Comparison of ENCODE assay signal across 11 cellular contexts in the genomic region with DNA sequence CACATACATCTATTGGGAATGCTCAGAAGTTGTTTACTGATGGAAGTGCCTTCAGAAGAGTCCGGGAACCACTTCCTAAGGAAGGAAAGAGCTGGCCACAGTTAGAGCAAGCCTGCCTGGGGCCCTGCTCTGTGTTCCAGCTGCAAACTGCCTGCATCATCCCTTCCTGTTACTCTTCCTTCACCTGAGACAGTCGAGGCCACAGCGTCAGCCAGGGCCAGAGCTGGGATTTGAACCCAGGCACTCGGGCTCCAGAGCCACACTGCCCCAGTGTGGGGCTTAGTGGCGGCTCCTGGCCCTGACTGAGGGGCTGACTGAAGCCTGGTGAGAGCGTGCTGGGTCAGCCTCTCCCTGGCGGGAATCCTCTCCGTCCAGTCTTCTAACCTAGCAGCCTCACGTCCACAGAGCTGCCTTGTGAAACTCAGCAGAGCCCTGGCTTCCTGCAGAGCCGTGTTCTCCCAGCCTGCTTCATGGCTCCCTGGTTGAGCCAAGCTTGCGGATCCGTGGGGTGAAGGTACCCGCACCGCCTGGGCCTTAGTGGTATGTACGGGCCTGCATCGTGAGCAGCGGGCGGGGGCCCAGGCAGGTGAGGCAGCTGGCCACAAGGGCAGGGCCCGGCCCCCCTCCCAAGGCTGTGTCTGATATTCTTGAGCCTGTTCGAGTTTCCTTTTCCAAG. TPM values are rescaled to one million over a fixed set of nuclear protein-coding genes. Genes with fewer than 3 reads are reported as not detected.
DNase-seq lines count a peak whose midpoint lies in the region; ATAC-seq, FAIRE-seq and TF ChIP-seq lines count a peak whose summit lies in the region.
"Had no signal": no experiment of that assay in that cellular context is flagged by ENCODE, and none has a peak within 500 bp of the region (broad histone marks: within the 10 kb centered on the region; RNA-seq: fewer than 3 reads in every experiment).

No MANE protein-coding gene starts in this region.

- intact Hi-C loops in activated T-helper 1 cell treated with anti-CD3 and anti-CD28 coated beads, Interleukin-12 subunit alpha, Interleukin-12 subunit beta, Interleukin-2, Interleukin-4 antibody, amounts not matched to agents 30 ng/mL and 10 ng/mL and 1 ng/mL, durations not matched to agents 14 hours and 24 hours and 36 hours (cut with micrococcal nuclease) = loop anchor here (2.0 kb wide), 1 partner anchor 35 kb away; no protein-coding TSS in a partner anchor

- peaks cover 68% of the 10 kb centered on the region for H3K4me1 Mint-ChIP-seq in stimulated activated naive CD8-positive, alpha-beta T cell treated with anti-CD3 and anti-CD28 coated beads, Interleukin-15, Interleukin-2, amounts not matched to agents 100 ng/mL and 50 ng/mL, for 24 hours (ENCODE audit: low read depth)
- peaks cover 81% of the 10 kb centered on the region for H3K4me1 Mint-ChIP-seq in stimulated activated naive CD8-positive, alpha-beta T cell treated with anti-CD3 and anti-CD28 coated beads, Interleukin-15, amount 100 ng/mL, for 72 hours
- H3K4me1 Mint-ChIP-seq in activated T-helper 1 cell treated with anti-CD3 and anti-CD28 coated beads, Interleukin-12 subunit alpha, Interleukin-12 subunit beta, Interleukin-2, Interleukin-4 antibody, amounts not matched to agents 30 ng/mL and 10 ng/mL and 1 ng/mL, durations not matched to agents 14 hours and 24 hours and 36 hours (ENCODE audit: low read depth) = peaks cover 28% of the 10 kb centered on the region

- H3K36me3 ChIP-seq in keratinocyte (ENCODE audit: control insufficient read depth in 2 of 2, extremely low read depth in 1 of 2, insufficient read depth in 2 of 2, low read length in 2 of 2) = no peaks in the 10 kb centered on the region

- CTCF ChIA-PET in HEK293T (lab: Yijun Ruan, JAX) = interaction anchor here (0.7 to 1.1 kb wide), 3 partner anchors 12 to 45 kb away, joined by 3 to 4 read pairs (median 3); partner anchors contain the start of genes AFMID and TK1

- peaks cover 8% of the 10 kb centered on the region for H3K27me3 ChIP-seq in keratinocyte (ENCODE audit: control insufficient read depth, extremely low read depth, insufficient read depth, low read length)
- H3K27me3 ChIP-seq: heart right ventricle had no signal

- no peaks in the 10 kb centered on the region for H3K9me3 Mint-ChIP-seq in stimulated activated naive CD8-positive, alpha-beta T cell treated with anti-CD3 and anti-CD28 coated beads, Interleukin-15, Interleukin-2, amounts not matched to agents 100 ng/mL and 50 ng/mL, for 24 hours
- no peaks in the 10 kb centered on the region for H3K9me3 Mint-ChIP-seq in stimulated activated naive CD8-positive, alpha-beta T cell treated with anti-CD3 and anti-CD28 coated beads, Interleukin-15, amount 100 ng/mL, for 72 hours
- no peaks in the 10 kb centered on the region for H3K9me3 Mint-ChIP-seq in activated T-helper 1 cell treated with anti-CD3 and anti-CD28 coated beads, Interleukin-12 subunit alpha, Interleukin-12 subunit beta, Interleukin-2, Interleukin-4 antibody, amounts not matched to agents 30 ng/mL and 10 ng/mL and 1 ng/mL, durations not matched to agents 14 hours and 24 hours and 36 hours

- POLR2A ChIA-PET in HEK293T (lab: Yijun Ruan, JAX) = interaction anchor here (0.8 to 3.1 kb wide), 3 partner anchors 13 to 45 kb away, joined by 4 to 19 read pairs (median 5); partner anchors contain the start of genes AFMID, TK1 and TMC6

- peak overlapping the region in 2 of 3 experiments; percentile 9 to 53 for H3K4me3 ChIP-seq in keratinocyte (ENCODE audit: control insufficient read depth in 2 of 3, extremely low read depth in 1 of 3, insufficient read depth in 2 of 3, low read depth in 1 of 3, low read length in 3 of 3)

- no peaks in the 10 kb centered on the region for H3K79me2 ChIP-seq in keratinocyte (ENCODE audit: control insufficient read depth, insufficient read depth, low read length)

- peak overlapping the region; percentile 68 for H3K27ac Mint-ChIP-seq in stimulated activated naive CD8-positive, alpha-beta T cell treated with anti-CD3 and anti-CD28 coated beads, Interleukin-15, Interleukin-2, amounts not matched to agents 100 ng/mL and 50 ng/mL, for 24 hours
- H3K27ac Mint-ChIP-seq in stimulated activated naive CD8-positive, alpha-beta T cell treated with anti-CD3 and anti-CD28 coated beads, Interleukin-15, amount 100 ng/mL, for 72 hours = peak overlapping the region in 1 of 2 donors; percentile 78
- H3K27ac Mint-ChIP-seq in activated T-helper 1 cell treated with anti-CD3 and anti-CD28 coated beads, Interleukin-12 subunit alpha, Interleukin-12 subunit beta, Interleukin-2, Interleukin-4 antibody, amounts not matched to agents 30 ng/mL and 10 ng/mL and 1 ng/mL, durations not matched to agents 14 hours and 24 hours and 36 hours = no peak overlapping the region
- H3K27ac Mint-ChIP-seq: progenitor cell of endocrine pancreas had no signal

- peak overlapping the region; percentile 89 for H3K27ac ChIP-seq in keratinocyte (ENCODE audit: control insufficient read depth, insufficient read depth, low read length)

- no peak for ATAC-seq in stimulated activated naive CD8-positive, alpha-beta T cell treated with anti-CD3 and anti-CD28 coated beads, Interleukin-15, amount 100 ng/mL, for 72 hours

- H3K9me1 ChIP-seq in keratinocyte (ENCODE audit: control insufficient read depth, extremely low read depth, insufficient read depth, low read length) = no peaks in the 10 kb centered on the region

- H3K9ac ChIP-seq in keratinocyte (ENCODE audit: control insufficient read depth, extremely low read depth, insufficient read depth, low read length) = peak overlapping the region; percentile 76

- H3K27me3 Mint-ChIP-seq in stimulated activated naive CD8-positive, alpha-beta T cell treated with anti-CD3 and anti-CD28 coated beads, Interleukin-15, Interleukin-2, amounts not matched to agents 100 ng/mL and 50 ng/mL, for 24 hours = no peaks in the 10 kb centered on the region
- no peaks in the 10 kb centered on the region for H3K27me3 Mint-ChIP-seq in stimulated activated naive CD8-positive, alpha-beta T cell treated with anti-CD3 and anti-CD28 coated beads, Interleukin-15, amount 100 ng/mL, for 72 hours
- no peaks in the 10 kb centered on the region for H3K27me3 Mint-ChIP-seq in activated T-helper 1 cell treated with anti-CD3 and anti-CD28 coated beads, Interleukin-12 subunit alpha, Interleukin-12 subunit beta, Interleukin-2, Interleukin-4 antibody, amounts not matched to agents 30 ng/mL and 10 ng/mL and 1 ng/mL, durations not matched to agents 14 hours and 24 hours and 36 hours (ENCODE audit: insufficient read depth)

- no peak for DNase-seq in stimulated activated naive CD8-positive, alpha-beta T cell treated with anti-CD3 and anti-CD28 coated beads, Interleukin-15, amount 100 ng/mL, for 72 hours
- DNase-seq in keratinocyte (ENCODE audit: low read depth, low spot score) = no peak
- no peak for DNase-seq in activated CD4-positive, CD25-positive, alpha-beta regulatory T cell (lab: John Stamatoyannopoulos, UW)
- DNase-seq in activated T-helper 1 cell treated with anti-CD3 and anti-CD28 coated beads, Interleukin-12 subunit alpha, Interleukin-12 subunit beta, Interleukin-2, Interleukin-4 antibody, amounts not matched to agents 30 ng/mL and 10 ng/mL and 1 ng/mL, durations not matched to agents 14 hours and 24 hours and 36 hours (ENCODE audit: low spot score) = no peak
- no peak for DNase-seq in HEK293T (ENCODE audit: extremely low spot score)
- DNase-seq: heart right ventricle, NCI-H2171 had no signal

- peak overlapping the region; percentile 66 for H3K4me2 ChIP-seq in keratinocyte (ENCODE audit: control insufficient read depth, extremely low read depth, insufficient read depth, low read depth, low read length)

- dilution Hi-C loops in keratinocyte (cut with MboI; ENCODE audit: extremely low pct_ligation_motif_present, low sequenced_read_pairs) = no loop called here

- no peak overlapping the region for H3K4me3 Mint-ChIP-seq in stimulated activated naive CD8-positive, alpha-beta T cell treated with anti-CD3 and anti-CD28 coated beads, Interleukin-15, Interleukin-2, amounts not matched to agents 100 ng/mL and 50 ng/mL, for 24 hours
- H3K4me3 Mint-ChIP-seq in stimulated activated naive CD8-positive, alpha-beta T cell treated with anti-CD3 and anti-CD28 coated beads, Interleukin-15, amount 100 ng/mL, for 72 hours = no peak overlapping the region
- H3K4me3 Mint-ChIP-seq in activated T-helper 1 cell treated with anti-CD3 and anti-CD28 coated beads, Interleukin-12 subunit alpha, Interleukin-12 subunit beta, Interleukin-2, Interleukin-4 antibody, amounts not matched to agents 30 ng/mL and 10 ng/mL and 1 ng/mL, durations not matched to agents 14 hours and 24 hours and 36 hours = no peak overlapping the region

- H3K4me1 ChIP-seq in keratinocyte (ENCODE audit: control insufficient read depth, extremely low read depth, insufficient read depth, low read length) = peaks cover 41% of the 10 kb centered on the region

- H2AFZ ChIP-seq in keratinocyte (ENCODE audit: control insufficient read depth, low read length) = peak overlapping the region; percentile 63

- FAIRE-seq in keratinocyte (lab: Jason Lieb, UNC) = no peak
- FAIRE-seq: GM18507 had no signal

- H4K20me1 ChIP-seq in keratinocyte (ENCODE audit: control insufficient read depth, extremely low read depth, insufficient read depth, low read length) = no peaks in the 10 kb centered on the region

- H3K36me3 Mint-ChIP-seq in stimulated activated naive CD8-positive, alpha-beta T cell treated with anti-CD3 and anti-CD28 coated beads, Interleukin-15, Interleukin-2, amounts not matched to agents 100 ng/mL and 50 ng/mL, for 24 hours (ENCODE audit: low read depth) = peaks cover 18% of the 10 kb centered on the region
- H3K36me3 Mint-ChIP-seq in activated T-helper 1 cell treated with anti-CD3 and anti-CD28 coated beads, Interleukin-12 subunit alpha, Interleukin-12 subunit beta, Interleukin-2, Interleukin-4 antibody, amounts not matched to agents 30 ng/mL and 10 ng/mL and 1 ng/mL, durations not matched to agents 14 hours and 24 hours and 36 hours (ENCODE audit: low read depth) = peaks cover 15% of the 10 kb centered on the region

- TF ChIP-seq CTCF in keratinocyte (optimal IDR thresholded peaks at IDR 0.05 in 1 of 3, IDR thresholded peaks at IDR 0.05 in 1 of 3, conservative IDR thresholded peaks at IDR 0.05 in 1 of 3; ENCODE audit: extremely low read depth in 1 of 3, insufficient read depth in 2 of 3, low read length in 3 of 3) = no peak

- H3K9me3 ChIP-seq in keratinocyte (ENCODE audit: control insufficient read depth, low read depth, low read length) = no peaks in the 10 kb centered on the region
- H3K9me3 ChIP-seq: heart right ventricle had no signal

RNA-seq across cellular contexts. Expression of gene C17orf99, which starts 4.6 kb away (rescaled TPM):
- polyA plus RNA-seq in keratinocyte = 0.42 to 0.85 TPM (median 0.49 TPM) in 3 replicates
- polyA plus RNA-seq in keratinocyte (2011; ENCODE audit: low read depth) = 1.5 TPM
- polyA plus RNA-seq in keratinocyte (2011; cell fraction: cytosol; rRNA removed) = 0.18 and 0.48 TPM in 2 replicates
- polyA plus RNA-seq in keratinocyte (2011; cell fraction: nucleus; rRNA removed) = 1.1 and 2.3 TPM in 2 replicates
- 0.57 and 0.72 TPM in 2 replicates for polyA plus RNA-seq in keratinocyte (2012; ENCODE audit: low replicate concordance)
- 0.22 to 3.1 TPM in 2 of 3 replicates, not detected in the other for polyA minus RNA-seq in keratinocyte
- not detected for polyA minus RNA-seq in keratinocyte (2011; cell fraction: cytosol; rRNA and poly(A)+ RNA removed)
- 1.5 and 2.9 TPM in 2 replicates for polyA minus RNA-seq in keratinocyte (2011; cell fraction: nucleus; rRNA and poly(A)+ RNA removed)
- not detected in 2 replicates for total RNA-seq in activated T-helper 1 cell treated with anti-CD3 and anti-CD28 coated beads, Interleukin-12 subunit alpha, Interleukin-12 subunit beta, Interleukin-2, Interleukin-4 antibody, amounts not matched to agents 30 ng/mL and 10 ng/mL and 1 ng/mL, durations not matched to agents 14 hours and 24 hours and 36 hours
- total RNA-seq: lung microvascular endothelial cell, progenitor cell of endocrine pancreas had no signal
- polyA plus RNA-seq: heart right ventricle had no signal

RNA-seq across cellular contexts. Expression of gene TMC8, which starts 11.0 kb away (rescaled TPM):
- polyA plus RNA-seq in keratinocyte = 0.14 to 0.41 TPM (median 0.40 TPM) in 3 replicates
- polyA plus RNA-seq in keratinocyte (2011; ENCODE audit: low read depth) = 0.11 TPM
- 0.11 and 0.21 TPM in 2 replicates for polyA plus RNA-seq in keratinocyte (2011; cell fraction: cytosol; rRNA removed)
- polyA plus RNA-seq in keratinocyte (2011; cell fraction: nucleus; rRNA removed) = 0.93 and 2.6 TPM in 2 replicates
- 0.11 and 0.71 TPM in 2 replicates for polyA plus RNA-seq in keratinocyte (2012; ENCODE audit: low replicate concordance)
- 0.13 to 0.16 TPM in 2 of 3 replicates, not detected in the other for polyA minus RNA-seq in keratinocyte
- not detected for polyA minus RNA-seq in keratinocyte (2011; cell fraction: cytosol; rRNA and poly(A)+ RNA removed)
- polyA minus RNA-seq in keratinocyte (2011; cell fraction: nucleus; rRNA and poly(A)+ RNA removed) = 0.31 and 0.95 TPM in 2 replicates
- 234 and 239 TPM in 2 replicates for total RNA-seq in activated T-helper 1 cell treated with anti-CD3 and anti-CD28 coated beads, Interleukin-12 subunit alpha, Interleukin-12 subunit beta, Interleukin-2, Interleukin-4 antibody, amounts not matched to agents 30 ng/mL and 10 ng/mL and 1 ng/mL, durations not matched to agents 14 hours and 24 hours and 36 hours

RNA-seq across cellular contexts. Expression of gene TMC6, which starts 13.0 kb away (rescaled TPM):
- 20.1 to 50.0 TPM (median 20.4 TPM) in 3 replicates for polyA plus RNA-seq in keratinocyte
- 17.5 TPM for polyA plus RNA-seq in keratinocyte (2011; ENCODE audit: low read depth)
- 11.0 and 25.5 TPM in 2 replicates for polyA plus RNA-seq in keratinocyte (2011; cell fraction: cytosol; rRNA removed)
- polyA plus RNA-seq in keratinocyte (2011; cell fraction: nucleus; rRNA removed) = 73.2 and 118 TPM in 2 replicates
- polyA plus RNA-seq in keratinocyte (2012; ENCODE audit: low replicate concordance) = 36.3 and 44.3 TPM in 2 replicates
- 19.6 to 37.4 TPM (median 34.6 TPM) in 3 replicates for polyA minus RNA-seq in keratinocyte
- 53.3 TPM for polyA minus RNA-seq in keratinocyte (2011; cell fraction: cytosol; rRNA and poly(A)+ RNA removed)
- polyA minus RNA-seq in keratinocyte (2011; cell fraction: nucleus; rRNA and poly(A)+ RNA removed) = 65.0 and 76.0 TPM in 2 replicates
- 265 and 268 TPM in 2 replicates for total RNA-seq in activated T-helper 1 cell treated with anti-CD3 and anti-CD28 coated beads, Interleukin-12 subunit alpha, Interleukin-12 subunit beta, Interleukin-2, Interleukin-4 antibody, amounts not matched to agents 30 ng/mL and 10 ng/mL and 1 ng/mL, durations not matched to agents 14 hours and 24 hours and 36 hours

RNA-seq across cellular contexts. Expression of gene SYNGR2, which starts 26.8 kb away (rescaled TPM):
- 98.8 to 298 TPM (median 103 TPM) in 3 replicates for polyA plus RNA-seq in keratinocyte
- polyA plus RNA-seq in keratinocyte (2011; ENCODE audit: low read depth) = 18.9 TPM
- polyA plus RNA-seq in keratinocyte (2011; cell fraction: cytosol; rRNA removed) = 152 and 214 TPM in 2 replicates
- polyA plus RNA-seq in keratinocyte (2011; cell fraction: nucleus; rRNA removed) = 196 and 308 TPM in 2 replicates
- 92.0 and 197 TPM in 2 replicates for polyA plus RNA-seq in keratinocyte (2012; ENCODE audit: low replicate concordance)
- polyA minus RNA-seq in keratinocyte = 149 to 420 TPM (median 226 TPM) in 3 replicates
- polyA minus RNA-seq in keratinocyte (2011; cell fraction: cytosol; rRNA and poly(A)+ RNA removed) = 340 TPM
- polyA minus RNA-seq in keratinocyte (2011; cell fraction: nucleus; rRNA and poly(A)+ RNA removed) = 94.0 and 134 TPM in 2 replicates
- 131 and 133 TPM in 2 replicates for total RNA-seq in activated T-helper 1 cell treated with anti-CD3 and anti-CD28 coated beads, Interleukin-12 subunit alpha, Interleukin-12 subunit beta, Interleukin-2, Interleukin-4 antibody, amounts not matched to agents 30 ng/mL and 10 ng/mL and 1 ng/mL, durations not matched to agents 14 hours and 24 hours and 36 hours

RNA-seq across cellular contexts. Expression of gene TK1, which starts 45.3 kb away (rescaled TPM):
- polyA plus RNA-seq in keratinocyte = 7.1 to 50.2 TPM (median 21.8 TPM) in 3 replicates
- polyA plus RNA-seq in keratinocyte (2011; ENCODE audit: low read depth) = not detected
- 9.4 and 14.3 TPM in 2 replicates for polyA plus RNA-seq in keratinocyte (2011; cell fraction: cytosol; rRNA removed)
- 3.7 and 4.5 TPM in 2 replicates for polyA plus RNA-seq in keratinocyte (2011; cell fraction: nucleus; rRNA removed)
- polyA plus RNA-seq in keratinocyte (2012; ENCODE audit: low replicate concordance) = 0.82 and 44.0 TPM in 2 replicates
- polyA minus RNA-seq in keratinocyte = 8.5 to 52.2 TPM (median 34.7 TPM) in 3 replicates
- 15.3 TPM for polyA minus RNA-seq in keratinocyte (2011; cell fraction: cytosol; rRNA and poly(A)+ RNA removed)
- polyA minus RNA-seq in keratinocyte (2011; cell fraction: nucleus; rRNA and poly(A)+ RNA removed) = 3.9 and 5.1 TPM in 2 replicates
- 65.8 and 66.8 TPM in 2 replicates for total RNA-seq in activated T-helper 1 cell treated with anti-CD3 and anti-CD28 coated beads, Interleukin-12 subunit alpha, Interleukin-12 subunit beta, Interleukin-2, Interleukin-4 antibody, amounts not matched to agents 30 ng/mL and 10 ng/mL and 1 ng/mL, durations not matched to agents 14 hours and 24 hours and 36 hours
